Comparison of ENCODE assay signal across 1 cellular context in the genomic region with DNA sequence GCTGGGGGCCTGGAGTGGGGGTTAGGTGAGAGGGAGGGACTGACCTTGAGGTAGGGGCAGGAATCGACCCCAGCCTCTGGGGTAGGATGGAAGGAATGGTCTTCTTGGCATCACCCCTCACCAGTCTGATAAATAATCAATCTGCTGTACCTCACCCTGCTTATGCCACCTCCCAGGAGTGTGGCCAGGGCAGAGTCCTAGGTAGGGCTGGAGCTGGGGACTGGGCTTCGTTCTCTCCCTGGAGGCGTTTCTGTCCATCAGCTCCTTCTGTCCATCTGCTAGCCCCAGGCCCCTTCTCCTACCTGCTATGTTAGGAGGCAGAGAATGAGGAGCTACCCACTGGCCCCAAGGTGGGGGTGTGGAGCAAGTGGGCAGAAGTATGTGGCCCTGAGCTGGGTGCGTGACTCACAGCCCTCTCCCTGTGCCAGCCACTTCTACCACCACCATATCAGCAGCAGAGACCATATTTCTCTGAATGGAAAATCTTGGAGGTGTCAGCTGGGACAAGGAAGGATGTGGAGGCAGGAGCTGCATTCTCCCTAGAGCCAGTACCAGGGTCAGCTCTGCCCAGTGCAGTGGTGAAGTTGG.
TF ChIP-seq lines count a peak whose summit lies in the region.

No MANE protein-coding gene starts in this region.

TF ChIP-seq in H1, 55 proteins besides CTCF, POLR2A, EP300 and RAD21:
- TF ChIP-seq CEBPB (IDR thresholded peaks at IDR 0.05; ENCODE audit: low read depth, low read length), result no peak
- no peak for TF ChIP-seq NANOG (IDR thresholded peaks at IDR 0.05; ENCODE audit: insufficient read depth, low read depth, low read length, poor library complexity, severe bottlenecking)
- TF ChIP-seq CHD1 (IDR thresholded peaks at IDR 0.05; ENCODE audit: low read depth, low read length), result no peak
